In the genomic region with DNA sequence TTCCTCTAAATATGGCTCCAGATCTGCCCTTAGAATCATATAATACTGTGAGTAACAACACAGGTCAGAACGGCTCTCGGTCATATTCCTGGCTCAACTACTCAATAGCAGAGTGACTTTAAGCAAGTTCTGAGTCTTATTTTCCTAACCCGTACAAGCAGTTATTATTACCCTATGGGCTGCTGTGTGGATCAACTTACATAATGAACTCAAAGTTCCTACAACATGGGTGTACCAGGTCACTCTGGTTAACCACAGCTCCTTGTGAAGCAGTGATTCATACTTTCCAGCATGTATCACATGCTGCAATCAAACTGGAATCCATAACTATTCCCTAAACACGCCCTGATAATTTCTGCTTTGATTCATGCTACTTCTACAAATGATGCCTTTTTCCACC, we compare ENCODE assay signal across 9 cellular contexts.
DNase-seq lines count a peak whose midpoint lies in the region; FAIRE-seq and TF ChIP-seq lines count a peak whose summit lies in the region.
"Had no signal": no experiment of that assay in that cellular context is flagged by ENCODE, and none has a peak within 500 bp of the region (broad histone marks: within the 10 kb centered on the region; RNA-seq: fewer than 3 reads in every experiment).

No MANE protein-coding gene starts in this region.

- peak overlapping the region; percentile 50 for H3K4me3 ChIP-seq in adipocyte (ENCODE audit: low read length)

- H3K4me3 Mint-ChIP-seq in endothelial cell (ENCODE audit: unreplicated experiment), result no peak overlapping the region

- H3K27me3 ChIP-seq in adipocyte (replicated peaks; ENCODE audit: control insufficient read depth, insufficient read depth, low read length), result no peaks in the 10 kb centered on the region

- H3K4me1 Mint-ChIP-seq in endothelial cell (ENCODE audit: unreplicated experiment), result no peaks in the 10 kb centered on the region

- H3K27ac Mint-ChIP-seq in endothelial cell (ENCODE audit: unreplicated experiment), result no peak overlapping the region

- TF ChIP-seq CTCF in endothelial cell (IDR thresholded peaks at IDR 0.05; ENCODE audit: unreplicated experiment), result no peak

- no peak overlapping the region for H3K9ac ChIP-seq in adipocyte (ENCODE audit: low read length)

- no peak for FAIRE-seq in HTR-8/SVneo (lab: Jason Lieb, UNC)

- H3K27me3 Mint-ChIP-seq in endothelial cell (ENCODE audit: unreplicated experiment), result no peaks in the 10 kb centered on the region

- peaks cover 4% of the 10 kb centered on the region for H3K36me3 ChIP-seq in adipocyte (ENCODE audit: control insufficient read depth, insufficient read depth, low read length, severe bottlenecking)

- no peaks in the 10 kb centered on the region for H3K9me3 Mint-ChIP-seq in endothelial cell (ENCODE audit: unreplicated experiment)

- no peaks in the 10 kb centered on the region for H3K36me3 Mint-ChIP-seq in endothelial cell (ENCODE audit: low read depth, unreplicated experiment)

- DNase-seq in AG08395 (ENCODE audit: low spot score), result peak; percentile 87
- peak; percentile 40 for DNase-seq in HTR-8/SVneo (ENCODE audit: insufficient read length, low spot score)
- peak; percentile 96 for DNase-seq in adipocyte (ENCODE audit: low read depth)
- DNase-seq in kidney glomerular epithelial cell (lab: John Stamatoyannopoulos, UW), result peak; percentile 79
- DNase-seq in endothelial cell (ENCODE audit: low spot score), result no peak
- DNase-seq in cortex of kidney (lab: John Stamatoyannopoulos, UW), result no peak
- no peak for DNase-seq in UCSD-AML1 (lab: John Stamatoyannopoulos, UW; ENCODE audit: unreplicated experiment)
- no peak for DNase-seq in NCI-H146 (lab: John Stamatoyannopoulos, UW)
- DNase-seq: occipital lobe had no signal

- H3K9me3 ChIP-seq in adipocyte (ENCODE audit: control insufficient read depth, low read length), result peaks cover 6% of the 10 kb centered on the region

- H3K4me1 ChIP-seq in adipocyte (ENCODE audit: control insufficient read depth, insufficient read depth, low read length), result peaks cover 20% of the 10 kb centered on the region

Comparison
In these comparisons a context has a peak if more than half of its experiments do, and no peak if none do; other contexts are left out.
1. DNase-seq: peak in AG08395 (single experiment), HTR-8/SVneo (single experiment), adipocyte (single experiment) and kidney glomerular epithelial cell (single experiment); none in endothelial cell (single experiment), cortex of kidney (single experiment), UCSD-AML1 (single experiment) and NCI-H146 (single experiment).